15 cellular contexts compared by ENCODE assay signal in the genomic region with DNA sequence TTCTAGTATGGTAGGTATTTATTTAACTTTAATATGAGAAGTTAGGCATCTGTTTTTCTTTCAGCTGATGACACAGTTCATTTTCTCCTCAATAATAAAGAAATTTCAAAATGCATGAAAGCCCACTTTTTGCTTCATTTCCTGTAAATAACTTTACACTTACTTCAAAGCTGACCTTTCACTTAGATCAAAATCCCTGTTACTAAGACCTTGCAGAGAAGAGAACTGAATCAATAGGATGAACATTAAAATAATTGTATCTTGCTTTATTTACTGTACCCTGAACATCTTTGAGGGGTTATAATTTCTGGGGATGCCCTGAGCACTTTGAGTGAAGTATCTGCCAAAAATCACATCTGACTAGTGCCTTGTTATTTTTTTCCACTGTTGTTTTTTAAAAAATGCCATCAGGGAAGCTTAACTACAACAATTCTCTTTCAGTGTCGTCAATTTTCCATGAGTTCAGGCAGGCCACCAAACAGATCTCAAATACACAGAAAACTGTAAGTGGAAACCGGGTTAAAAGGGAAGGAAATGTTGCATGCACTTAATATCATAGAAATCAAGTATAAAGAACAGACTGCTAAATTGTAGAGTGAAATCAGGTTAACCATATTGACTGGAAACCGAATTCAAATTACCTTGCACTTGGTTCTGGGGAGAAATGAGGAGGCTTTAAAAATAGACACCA.
DNase-seq lines count a peak whose midpoint lies in the region; ATAC-seq and TF ChIP-seq lines count a peak whose summit lies in the region.
"Had no signal": no experiment of that assay in that cellular context is flagged by ENCODE, and none has a peak within 500 bp of the region (broad histone marks: within the 10 kb centered on the region; RNA-seq: fewer than 3 reads in every experiment).

No MANE protein-coding gene starts in this region.

- ATAC-seq in SK-N-SH treated with all-trans-retinoic acid at 6 μM for 48 hours (no peak), T-helper 17 cell (no peak), HG02884 (IDR thresholded peaks at IDR 0.05; ENCODE audit: unreplicated experiment) (no peak), HG03460 (IDR thresholded peaks at IDR 0.05; ENCODE audit: unreplicated experiment) (no peak), HG03521 (IDR thresholded peaks at IDR 0.05; ENCODE audit: unreplicated experiment) (no peak)
- ATAC-seq: HCT116 had no signal

- CTCF ChIA-PET in SK-N-SH (lab: Yijun Ruan, JAX), result interaction anchor here (0.6 to 1.5 kb wide), 3 partner anchors 53 to 206 kb away, joined by 3 to 6 read pairs (median 3); partner anchors contain the start of gene MAML2

- POLR2A ChIA-PET in SK-N-SH (lab: Yijun Ruan, JAX), result no interaction called here

- no peak for DNase-seq in SK-N-SH
- no peak for DNase-seq in T-helper 17 cell
- DNase-seq in esophagus muscularis mucosa (ENCODE audit: extremely low spot score), result no peak
- DNase-seq: activated CD8-positive, alpha-beta memory T cell treated with anti-CD3 and anti-CD28 coated beads, Interleukin-2, amount 50 U/mL, for 48 hours; caudate nucleus; kidney; NCI-H2081 treated with DMSO at 0.1 percent for 48 hours; stimulated activated CD4-positive, alpha-beta T cell treated with anti-CD3 and anti-CD28 coated beads, Interleukin-2, amount 100 ng/mL, for 24 hours had no signal

- no peak overlapping the region for H3K4me2 ChIP-seq in SK-N-SH

- TF ChIP-seq CTCF in SK-N-SH (IDR thresholded peaks at IDR 0.05) (no peak), esophagus muscularis mucosa (IDR thresholded peaks at IDR 0.05) (no peak)

- H3K36me3 ChIP-seq in SK-N-SH (replicated peaks in 1 of 2; ENCODE audit: control insufficient read depth in 1 of 2, insufficient read depth in 2 of 2, low read length in 1 of 2) (peaks cover 7 to 12% of the 10 kb centered on the region in 2 experiments), esophagus muscularis mucosa (no peaks in the 10 kb centered on the region), rectal smooth muscle tissue (ENCODE audit: control insufficient read depth, insufficient read depth, low read length) (no peaks in the 10 kb centered on the region)

- peaks cover 8% of the 10 kb centered on the region for H3F3A ChIP-seq in SK-N-SH (replicated peaks; ENCODE audit: insufficient read depth)

- no peaks in the 10 kb centered on the region for H3K27me3 Mint-ChIP-seq in T-helper 17 cell

- no peaks in the 10 kb centered on the region for H4K20me1 ChIP-seq in SK-N-SH (ENCODE audit: insufficient read depth)

- H3K27me3 ChIP-seq in SK-N-SH (ENCODE audit: insufficient read depth) (no peaks in the 10 kb centered on the region), esophagus muscularis mucosa (no peaks in the 10 kb centered on the region), rectal smooth muscle tissue (ENCODE audit: control insufficient read depth, insufficient read depth, low read length) (no peaks in the 10 kb centered on the region)

- TF ChIP-seq RAD21 in SK-N-SH (IDR thresholded peaks at IDR 0.05; ENCODE audit: low read length), result no peak

- H3K9me3 ChIP-seq in SK-N-SH, result no peaks in the 10 kb centered on the region
- H3K9me3 ChIP-seq in T-helper 17 cell (ENCODE audit: control insufficient read depth, low read length, poor library complexity, severe bottlenecking), result no peaks in the 10 kb centered on the region
- H3K9me3 ChIP-seq in esophagus muscularis mucosa, result no peaks in the 10 kb centered on the region

- 80% methylated on average over 3 of the region's 3 CpGs for WGBS in SK-N-SH (ENCODE audit: low lambda C conversion rate)
- WGBS in esophagus muscularis mucosa, result 45% methylated on average over 3 of the region's 3 CpGs

- peak overlapping the region; percentile 87 for H3K27ac Mint-ChIP-seq in T-helper 17 cell

- peaks cover 40% of the 10 kb centered on the region for H3K4me1 Mint-ChIP-seq in T-helper 17 cell

- peaks cover 2 to 26% of the 10 kb centered on the region in 2 experiments; a peak in 3 of 4 replicates for H3K4me1 ChIP-seq in SK-N-SH (ENCODE audit: control insufficient read depth in 1 of 2, insufficient read depth in 2 of 2, low read depth in 1 of 2, low read length in 1 of 2)
- H3K4me1 ChIP-seq in esophagus muscularis mucosa, result peaks cover 6 to 29% (median 23%) of the 10 kb centered on the region in 4 donors
- no peaks in the 10 kb centered on the region for H3K4me1 ChIP-seq in rectal smooth muscle tissue (ENCODE audit: control insufficient read depth, insufficient read depth, low read length)

- H3K36me3 Mint-ChIP-seq in T-helper 17 cell (ENCODE audit: low read depth), result no peaks in the 10 kb centered on the region

- TF ChIP-seq EP300 in SK-N-SH (IDR thresholded peaks at IDR 0.05; ENCODE audit: borderline replicate concordance in 1 of 2, low read depth in 1 of 2, low read length in 1 of 2), result no peak
- TF ChIP-seq EP300 in esophagus muscularis mucosa (IDR thresholded peaks at IDR 0.05), result no peak

- intact Hi-C loops in esophagus muscularis mucosa (cut with DNase I), result no loop called here

- H3K79me2 ChIP-seq in SK-N-SH (ENCODE audit: insufficient read depth), result peaks cover 66% of the 10 kb centered on the region

- H3K27ac ChIP-seq in SK-N-SH (ENCODE audit: low read depth in 2 of 2, low read length in 1 of 2) (peak overlapping the region; percentile 45 to 71), esophagus muscularis mucosa (replicated peaks in 1 of 4) (peak overlapping the region in 3 of 4 donors; percentile 25 to 35 (median 29)), rectal smooth muscle tissue (ENCODE audit: low read depth, low read length) (peak overlapping the region; percentile 4)
- H3K27ac ChIP-seq: 22Rv1 had no signal

- H3K4me3 ChIP-seq in SK-N-SH (ENCODE audit: low read depth in 2 of 2, low read length in 1 of 2) (no peak overlapping the region), esophagus muscularis mucosa (no peak overlapping the region), rectal smooth muscle tissue (ENCODE audit: low read length) (no peak overlapping the region)

- H3K9me2 ChIP-seq in SK-N-SH, result no peaks in the 10 kb centered on the region

- TF ChIP-seq POLR2A in esophagus muscularis mucosa (IDR thresholded peaks at IDR 0.05; ENCODE audit: low read depth), result no peak

- H2AFZ ChIP-seq in SK-N-SH (ENCODE audit: low read depth), result no peak overlapping the region

- H3K4me3 Mint-ChIP-seq in T-helper 17 cell, result no peak overlapping the region

- H3K9ac ChIP-seq in SK-N-SH (no peak overlapping the region), rectal smooth muscle tissue (ENCODE audit: low read length) (no peak overlapping the region)

TF ChIP-seq in SK-N-SH, 30 proteins besides CTCF, POLR2A, EP300 and RAD21:
- TF ChIP-seq SIN3A (IDR thresholded peaks at IDR 0.05; ENCODE audit: borderline replicate concordance, low read depth, low read length) (no peak), ZBTB33 (IDR thresholded peaks at IDR 0.05; ENCODE audit: borderline replicate concordance, low read depth) (no peak), TCF12 (IDR thresholded peaks at IDR 0.05) (no peak), ELF1 (IDR thresholded peaks at IDR 0.05) (no peak), RCOR1 (IDR thresholded peaks at IDR 0.05; ENCODE audit: low read length) (no peak), MEF2A (IDR thresholded peaks at IDR 0.05; ENCODE audit: borderline replicate concordance, low read depth) (no peak)
TF ChIP-seq in SK-N-SH: peak in this region for 0.

TF ChIP-seq in SK-N-SH treated with all-trans-retinoic acid at 6 μM for 48 hours, 23 proteins besides CTCF, POLR2A, EP300 and RAD21:
- no peak for TF ChIP-seq TSHZ2 (CRISPR knock-in tag; IDR thresholded peaks at IDR 0.05)

Comparison
In these comparisons a context has a peak if more than half of its experiments do, and no peak if none do; other contexts are left out.
1. H3K27ac ChIP-seq: peak in every context shown above with its lines; median percentile 58 in SK-N-SH; 29 in esophagus muscularis mucosa; 4 in rectal smooth muscle tissue.